In the genomic region with DNA sequence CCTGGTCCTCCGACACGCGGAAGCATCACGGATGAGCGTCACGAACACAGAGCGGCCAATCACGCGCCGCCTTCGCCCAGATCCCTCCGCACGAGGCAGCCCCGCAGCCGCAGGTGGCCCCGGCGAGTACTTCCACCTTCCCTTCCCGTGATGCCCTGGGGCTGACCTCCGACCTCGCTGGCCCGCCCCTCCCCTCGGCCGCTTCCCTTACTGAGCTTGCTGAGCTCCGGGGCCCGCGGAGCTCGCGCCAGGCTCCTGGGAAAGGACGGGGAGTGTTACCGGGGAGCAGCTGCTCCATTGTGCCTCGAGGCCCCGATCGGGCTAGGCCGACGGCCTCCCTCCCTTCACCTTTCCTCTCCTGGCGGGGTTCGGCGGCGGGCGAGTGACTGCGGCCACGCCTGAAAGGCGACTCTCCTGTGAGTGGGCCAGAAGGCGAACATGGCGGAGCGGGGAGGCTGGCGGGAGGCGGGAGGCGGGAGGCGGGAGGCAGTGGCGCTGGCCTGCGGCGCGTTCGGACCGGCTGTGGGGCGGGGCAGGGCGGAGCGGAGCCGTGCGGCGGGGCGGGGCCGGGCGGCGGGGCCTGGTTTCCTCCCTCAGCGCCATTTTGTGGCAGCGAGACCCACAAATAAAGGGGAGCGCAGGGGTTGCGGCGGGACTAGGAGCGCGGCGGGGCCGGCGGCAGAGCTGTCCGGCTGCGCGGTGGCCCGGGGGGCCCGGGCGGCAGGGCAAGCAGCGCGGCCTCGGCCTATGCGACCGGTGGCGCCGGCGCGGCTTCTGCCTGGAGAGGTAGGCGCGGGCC, we compare ENCODE assay signal across 1 cellular context.
TF ChIP-seq lines count a peak whose summit lies in the region.

A gene (plus strand): TSS at position 589 of the 799 bp plus-strand sequence. CDS start 8,760 bp downstream, outside the sequence.

TF ChIP-seq in WTC11, 78 proteins besides CTCF, POLR2A, EP300 and RAD21 (continued from another document):
- TF ChIP-seq, protein P1, sequence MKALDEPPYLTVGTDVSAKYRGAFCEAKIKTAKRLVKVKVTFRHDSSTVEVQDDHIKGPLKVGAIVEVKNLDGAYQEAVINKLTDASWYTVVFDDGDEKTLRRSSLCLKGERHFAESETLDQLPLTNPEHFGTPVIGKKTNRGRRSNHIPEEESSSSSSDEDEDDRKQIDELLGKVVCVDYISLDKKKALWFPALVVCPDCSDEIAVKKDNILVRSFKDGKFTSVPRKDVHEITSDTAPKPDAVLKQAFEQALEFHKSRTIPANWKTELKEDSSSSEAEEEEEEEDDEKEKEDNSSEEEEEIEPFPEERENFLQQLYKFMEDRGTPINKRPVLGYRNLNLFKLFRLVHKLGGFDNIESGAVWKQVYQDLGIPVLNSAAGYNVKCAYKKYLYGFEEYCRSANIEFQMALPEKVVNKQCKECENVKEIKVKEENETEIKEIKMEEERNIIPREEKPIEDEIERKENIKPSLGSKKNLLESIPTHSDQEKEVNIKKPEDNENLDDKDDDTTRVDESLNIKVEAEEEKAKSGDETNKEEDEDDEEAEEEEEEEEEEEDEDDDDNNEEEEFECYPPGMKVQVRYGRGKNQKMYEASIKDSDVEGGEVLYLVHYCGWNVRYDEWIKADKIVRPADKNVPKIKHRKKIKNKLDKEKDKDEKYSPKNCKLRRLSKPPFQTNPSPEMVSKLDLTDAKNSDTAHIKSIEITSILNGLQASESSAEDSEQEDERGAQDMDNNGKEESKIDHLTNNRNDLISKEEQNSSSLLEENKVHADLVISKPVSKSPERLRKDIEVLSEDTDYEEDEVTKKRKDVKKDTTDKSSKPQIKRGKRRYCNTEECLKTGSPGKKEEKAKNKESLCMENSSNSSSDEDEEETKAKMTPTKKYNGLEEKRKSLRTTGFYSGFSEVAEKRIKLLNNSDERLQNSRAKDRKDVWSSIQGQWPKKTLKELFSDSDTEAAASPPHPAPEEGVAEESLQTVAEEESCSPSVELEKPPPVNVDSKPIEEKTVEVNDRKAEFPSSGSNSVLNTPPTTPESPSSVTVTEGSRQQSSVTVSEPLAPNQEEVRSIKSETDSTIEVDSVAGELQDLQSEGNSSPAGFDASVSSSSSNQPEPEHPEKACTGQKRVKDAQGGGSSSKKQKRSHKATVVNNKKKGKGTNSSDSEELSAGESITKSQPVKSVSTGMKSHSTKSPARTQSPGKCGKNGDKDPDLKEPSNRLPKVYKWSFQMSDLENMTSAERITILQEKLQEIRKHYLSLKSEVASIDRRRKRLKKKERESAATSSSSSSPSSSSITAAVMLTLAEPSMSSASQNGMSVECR (CRISPR knock-in tag; IDR thresholded peaks at IDR 0.05; ENCODE audit: borderline replicate concordance): peak; percentile 97
- TF ChIP-seq, protein P2, sequence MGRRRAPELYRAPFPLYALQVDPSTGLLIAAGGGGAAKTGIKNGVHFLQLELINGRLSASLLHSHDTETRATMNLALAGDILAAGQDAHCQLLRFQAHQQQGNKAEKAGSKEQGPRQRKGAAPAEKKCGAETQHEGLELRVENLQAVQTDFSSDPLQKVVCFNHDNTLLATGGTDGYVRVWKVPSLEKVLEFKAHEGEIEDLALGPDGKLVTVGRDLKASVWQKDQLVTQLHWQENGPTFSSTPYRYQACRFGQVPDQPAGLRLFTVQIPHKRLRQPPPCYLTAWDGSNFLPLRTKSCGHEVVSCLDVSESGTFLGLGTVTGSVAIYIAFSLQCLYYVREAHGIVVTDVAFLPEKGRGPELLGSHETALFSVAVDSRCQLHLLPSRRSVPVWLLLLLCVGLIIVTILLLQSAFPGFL (CRISPR knock-in tag; IDR thresholded peaks at IDR 0.05; ENCODE audit: borderline replicate concordance): peak; percentile 95
